In the genomic region with DNA sequence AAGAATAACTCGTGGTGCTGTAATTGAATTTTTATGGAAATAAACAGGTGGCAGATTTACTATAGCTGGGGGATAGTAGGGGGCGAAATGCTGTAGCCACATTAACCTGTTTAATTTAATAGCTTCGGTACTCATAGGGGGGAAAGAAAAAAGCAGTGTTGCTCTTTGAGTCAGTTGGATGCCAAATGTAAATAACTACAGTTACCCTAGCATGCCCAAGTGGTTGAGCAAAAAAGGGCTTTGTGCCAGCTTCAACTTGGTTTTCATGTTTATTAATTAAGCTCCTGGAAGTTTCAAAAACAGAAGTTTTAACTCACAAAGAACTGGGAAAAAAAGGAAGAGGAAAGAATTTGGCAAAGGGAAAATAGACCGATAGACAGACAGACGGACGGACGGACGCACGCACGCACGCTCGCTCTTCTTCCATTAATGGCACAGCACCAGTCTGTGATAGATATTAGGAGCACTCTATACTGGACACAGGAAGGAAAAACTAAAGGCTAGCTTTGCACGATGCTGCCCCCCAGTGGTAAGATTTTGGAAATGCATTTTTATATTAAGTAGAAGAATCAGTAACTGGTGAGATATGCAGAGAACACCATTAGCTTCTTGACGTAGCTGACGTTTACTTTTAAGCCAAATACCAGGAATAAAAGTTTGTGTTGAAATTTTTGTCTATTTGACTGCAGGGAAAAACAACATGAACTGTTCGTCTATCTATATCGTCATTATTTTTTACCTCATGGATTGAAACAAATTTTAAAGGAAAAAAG, we compare ENCODE assay signal across 8 cellular contexts.
DNase-seq lines count a peak whose midpoint lies in the region; ATAC-seq and TF ChIP-seq lines count a peak whose summit lies in the region.

No MANE protein-coding gene starts in this region.

- H3K4me1 Mint-ChIP-seq in CD8-positive, alpha-beta T cell (ENCODE audit: low read depth), result no peaks in the 10 kb centered on the region
- peaks cover 18% of the 10 kb centered on the region for H3K4me1 Mint-ChIP-seq in neural progenitor cell

- no peak overlapping the region for H3K27ac ChIP-seq in CD8-positive, alpha-beta T cell (ENCODE audit: low read depth, low read length)
- H3K27ac ChIP-seq in neural progenitor cell, result no peak overlapping the region

- POLR2A ChIA-PET in CD8-positive, alpha-beta T cell (lab: Charles Lee), result interaction anchor here (0.6 kb wide), 1 partner anchor 1818 kb away, joined by 3 read pairs; no protein-coding TSS in a partner anchor

- no peak overlapping the region for H3K4me3 ChIP-seq in CD8-positive, alpha-beta T cell (ENCODE audit: low read depth, low read length)
- H3K4me3 ChIP-seq in fibroblast of mammary gland (ENCODE audit: control insufficient read depth, low read depth, low read length) (peak overlapping the region; percentile 43), neural progenitor cell (no peak overlapping the region)

- no peak for DNase-seq in CD8-positive, alpha-beta T cell
- DNase-seq in NCI-H146 treated with DMSO at 0.1 percent for 48 hours (lab: John Stamatoyannopoulos, UW; ENCODE audit: unreplicated experiment), result peak; percentile 69
- peak; percentile 39 for DNase-seq in T1000 (lab: John Stamatoyannopoulos, UW)
- peak; percentile 84 for DNase-seq in fibroblast of mammary gland (ENCODE audit: low read depth)
- peak; percentile 62 for DNase-seq in neural progenitor cell (ENCODE audit: low spot score)
- no peak for DNase-seq in posterior vena cava (ENCODE audit: low spot score)

- no peaks in the 10 kb centered on the region for H3K36me3 Mint-ChIP-seq in CD8-positive, alpha-beta T cell
- H3K36me3 Mint-ChIP-seq in neural progenitor cell, result no peaks in the 10 kb centered on the region

- H3K79me2 ChIP-seq in neural progenitor cell (ENCODE audit: low read depth), result no peaks in the 10 kb centered on the region

- peaks cover 2% of the 10 kb centered on the region for H3K27me3 Mint-ChIP-seq in CD8-positive, alpha-beta T cell (ENCODE audit: low read depth)
- H3K27me3 Mint-ChIP-seq in neural progenitor cell (ENCODE audit: insufficient read depth, low read depth), result no peaks in the 10 kb centered on the region

- no peaks in the 10 kb centered on the region for H3K9me3 Mint-ChIP-seq in CD8-positive, alpha-beta T cell
- peaks cover 4% of the 10 kb centered on the region for H3K9me3 Mint-ChIP-seq in neural progenitor cell

- no peaks in the 10 kb centered on the region for H3K9me3 ChIP-seq in CD8-positive, alpha-beta T cell (ENCODE audit: low read length)
- no peaks in the 10 kb centered on the region for H3K9me3 ChIP-seq in neural progenitor cell (ENCODE audit: low read depth)

- H3F3A ChIP-seq in neural progenitor cell (ENCODE audit: low read depth), result no peaks in the 10 kb centered on the region

- H3K27me3 ChIP-seq in CD8-positive, alpha-beta T cell (ENCODE audit: insufficient read depth, low read length), result no peaks in the 10 kb centered on the region
- no peaks in the 10 kb centered on the region for H3K27me3 ChIP-seq in neural progenitor cell

- H3K4me1 ChIP-seq in CD8-positive, alpha-beta T cell (ENCODE audit: insufficient read depth, low read length), result no peaks in the 10 kb centered on the region
- peaks cover 5% of the 10 kb centered on the region for H3K4me1 ChIP-seq in neural progenitor cell

- H3K4me3 Mint-ChIP-seq in CD8-positive, alpha-beta T cell, result no peak overlapping the region
- peak overlapping the region; percentile 22 for H3K4me3 Mint-ChIP-seq in neural progenitor cell

- no peak overlapping the region for H3K27ac Mint-ChIP-seq in CD8-positive, alpha-beta T cell
- H3K27ac Mint-ChIP-seq in neural progenitor cell, result no peak overlapping the region

- no peaks in the 10 kb centered on the region for H3K36me3 ChIP-seq in CD8-positive, alpha-beta T cell (ENCODE audit: insufficient read depth, low read length)
- H3K36me3 ChIP-seq in neural progenitor cell, result no peaks in the 10 kb centered on the region

- H2AFZ ChIP-seq in neural progenitor cell (replicated peaks), result peak overlapping the region; percentile 51

- CTCF ChIA-PET in CD8-positive, alpha-beta T cell (lab: Charles Lee), result interaction anchor here (0.6 to 2.1 kb wide), 6 partner anchors 11 to 781 kb away, joined by 3 to 12 read pairs (median 4); no protein-coding TSS in a partner anchor

- H3K9ac ChIP-seq in neural progenitor cell, result no peak overlapping the region

- intact Hi-C loops in CD8-positive, alpha-beta T cell (cut with DNase I, micrococcal nuclease), result no loop called here
- intact Hi-C loops in posterior vena cava (cut with DNase I), result loop anchor here in 1 of 2 donors (10.0 kb wide), 1 partner anchor 966 kb away; no protein-coding TSS in a partner anchor

- no peak for ATAC-seq in CD8-positive, alpha-beta T cell
- ATAC-seq in GM18519 (IDR thresholded peaks at IDR 0.05; ENCODE audit: low FRiP score, unreplicated experiment), result peak; percentile 89
- ATAC-seq in HG02970 (IDR thresholded peaks at IDR 0.05; ENCODE audit: low FRiP score, unreplicated experiment), result peak; percentile 60

- H3K4me2 ChIP-seq in neural progenitor cell, result no peak overlapping the region

- TF ChIP-seq CTCF in CD8-positive, alpha-beta T cell (IDR thresholded peaks at IDR 0.05), result peak; percentile 45
- TF ChIP-seq CTCF in fibroblast of mammary gland (conservative IDR thresholded peaks at IDR 0.05; ENCODE audit: control insufficient read depth, insufficient read depth, low read depth, low read length) (peak; percentile 72), neural progenitor cell (IDR thresholded peaks at IDR 0.05) (peak; percentile 86)

- no peaks in the 10 kb centered on the region for H4K20me1 ChIP-seq in neural progenitor cell (ENCODE audit: low read depth)

Comparison
In these comparisons a context has a peak if more than half of its experiments do, and no peak if none do; other contexts are left out.
1. DNase-seq: peak in NCI-H146 treated with DMSO at 0.1 percent for 48 hours (single experiment), T1000 (single experiment), fibroblast of mammary gland (single experiment) and neural progenitor cell (single experiment); none in CD8-positive, alpha-beta T cell (0 of 7) and posterior vena cava (single experiment).
2. Peak in every context shown above with its lines, with median percentiles within 50 percentile points of each other: CTCF ChIP-seq.